8 cellular contexts compared by ENCODE assay signal in the genomic region with DNA sequence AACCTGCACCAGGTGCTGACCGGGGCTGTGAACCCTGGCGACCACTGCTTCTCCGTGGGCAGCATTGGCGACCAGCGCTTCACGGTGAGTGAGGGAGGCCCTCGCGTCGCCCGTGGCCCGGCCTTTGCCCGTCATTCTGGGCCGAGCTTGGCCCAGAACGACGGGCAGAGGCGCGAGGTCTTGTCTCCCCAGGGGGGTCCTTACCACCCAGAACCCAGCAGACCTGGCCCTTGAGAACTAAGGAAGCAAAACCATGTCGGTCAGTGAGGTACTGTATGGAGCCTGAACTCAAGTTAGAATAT. TPM values are rescaled to one million over a fixed set of nuclear protein-coding genes. Genes with fewer than 3 reads are reported as not detected.
A peak's percentile ranks its signal among the peaks of the same experiment; 100 is the strongest.
DNase-seq lines count a peak whose midpoint lies in the region; ATAC-seq and TF ChIP-seq lines count a peak whose summit lies in the region.

No MANE protein-coding gene starts in this region.

- intact Hi-C loops in dendritic cell treated with granulocyte-macrophage colony-stimulating factor and Interleukin-4, amounts not matched to agents 40 ng/mL and 50 ng/mL, for 4 days (cut with micrococcal nuclease): loop anchor here (5.0 kb wide), 4 partner anchors 49 to 341 kb away; partner anchors contain the start of gene DTWD2

- peak overlapping the region; percentile 98 for H3K4me3 ChIP-seq in AG10803 (ENCODE audit: low read length)
- H3K4me3 ChIP-seq in Karpas-422 (ENCODE audit: low read length): peak overlapping the region; percentile 86
- peak overlapping the region; percentile 81 to 98 for H3K4me3 ChIP-seq in muscle layer of duodenum (ENCODE audit: low read depth in 1 of 2, low read length in 2 of 2)

- peak; percentile 2 for ATAC-seq in GM19438 (IDR thresholded peaks at IDR 0.05; ENCODE audit: low read depth, unreplicated experiment)

- peak overlapping the region; percentile 93 for H3K4me2 ChIP-seq in Karpas-422 (ENCODE audit: low read depth, low read length, poor library complexity, severe bottlenecking)

- peak overlapping the region; percentile 84 for H3K9ac ChIP-seq in Karpas-422 (ENCODE audit: low read length)

- H3K27ac ChIP-seq in Karpas-422 (ENCODE audit: low read length) (peak overlapping the region; percentile 88), muscle layer of duodenum (ENCODE audit: low read length) (peak overlapping the region; percentile 99)

- peak overlapping the region; percentile 89 for H3K4me3 Mint-ChIP-seq in dendritic cell treated with granulocyte-macrophage colony-stimulating factor and Interleukin-4, amounts not matched to agents 40 ng/mL and 50 ng/mL, for 4 days

- peaks cover 25% of the 10 kb centered on the region for H3K36me3 Mint-ChIP-seq in dendritic cell treated with granulocyte-macrophage colony-stimulating factor and Interleukin-4, amounts not matched to agents 40 ng/mL and 50 ng/mL, for 4 days (ENCODE audit: low read depth)

- peak overlapping the region; percentile 97 for H3K27ac Mint-ChIP-seq in dendritic cell treated with granulocyte-macrophage colony-stimulating factor and Interleukin-4, amounts not matched to agents 40 ng/mL and 50 ng/mL, for 4 days

- no peaks in the 10 kb centered on the region for H3K27me3 Mint-ChIP-seq in dendritic cell treated with granulocyte-macrophage colony-stimulating factor and Interleukin-4, amounts not matched to agents 40 ng/mL and 50 ng/mL, for 4 days

- peak; percentile 16 for DNase-seq in AG10803 (ENCODE audit: low read depth)
- DNase-seq in Karpas-422: peak; percentile 67
- no peak for DNase-seq in DMS79 treated with DMSO at 0.1 percent for 48 hours (lab: John Stamatoyannopoulos, UW)
- no peak for DNase-seq in NCI-H2196 treated with DMSO at 0.1 percent for 48 hours (lab: John Stamatoyannopoulos, UW; ENCODE audit: unreplicated experiment)
- DNase-seq in GM20000 (ENCODE audit: low spot score): no peak

- H3K4me1 Mint-ChIP-seq in dendritic cell treated with granulocyte-macrophage colony-stimulating factor and Interleukin-4, amounts not matched to agents 40 ng/mL and 50 ng/mL, for 4 days (ENCODE audit: low read depth): peaks cover 47% of the 10 kb centered on the region

- H3K4me1 ChIP-seq in Karpas-422 (ENCODE audit: low read length) (peaks cover 50% of the 10 kb centered on the region), muscle layer of duodenum (ENCODE audit: control insufficient read depth in 1 of 2, insufficient read depth in 2 of 2, low read length in 2 of 2) (peaks cover 8 to 30% of the 10 kb centered on the region in 2 donors)

- no peaks in the 10 kb centered on the region for H3K9me3 Mint-ChIP-seq in dendritic cell treated with granulocyte-macrophage colony-stimulating factor and Interleukin-4, amounts not matched to agents 40 ng/mL and 50 ng/mL, for 4 days

- TF ChIP-seq CTCF in AG10803 (conservative IDR thresholded peaks at IDR 0.05; ENCODE audit: low read length): no peak
- TF ChIP-seq CTCF in GM20000 (IDR thresholded peaks at IDR 0.05; ENCODE audit: extremely low read depth, missing control alignments): no peak

- no peaks in the 10 kb centered on the region for H4K20me1 ChIP-seq in Karpas-422 (ENCODE audit: insufficient read depth, low read depth, low read length)

- H3K9me3 ChIP-seq in Karpas-422 (ENCODE audit: low read length): no peaks in the 10 kb centered on the region
- no peaks in the 10 kb centered on the region for H3K9me3 ChIP-seq in muscle layer of duodenum (ENCODE audit: control insufficient read depth in 1 of 2, low read length in 2 of 2)

- peak overlapping the region; percentile 31; the same call in 1 of the 2 replicates for H2AFZ ChIP-seq in Karpas-422 (ENCODE audit: low read length)

- no peaks in the 10 kb centered on the region for H3K9me2 ChIP-seq in Karpas-422 (replicated peaks; ENCODE audit: insufficient read depth, low read length)

- H3K79me2 ChIP-seq in Karpas-422 (ENCODE audit: low read length): peaks cover 44% of the 10 kb centered on the region

- no peaks in the 10 kb centered on the region for H3K36me3 ChIP-seq in Karpas-422 (ENCODE audit: insufficient read depth, low read length)
- no peaks in the 10 kb centered on the region for H3K36me3 ChIP-seq in muscle layer of duodenum (ENCODE audit: control insufficient read depth in 1 of 2, insufficient read depth in 2 of 2, low read length in 2 of 2)

- H3K27me3 ChIP-seq in Karpas-422 (ENCODE audit: low read length) (no peaks in the 10 kb centered on the region), muscle layer of duodenum (ENCODE audit: low read depth, low read length) (no peaks in the 10 kb centered on the region)

RNA-seq across cellular contexts. Expression of gene DMXL1, which starts 0.6 kb away (rescaled TPM):
- total RNA-seq in Karpas-422 (2014; rRNA removed; shearing (Covaris generic); ENCODE audit: low replicate concordance): 37.6 and 107 TPM in 2 replicates

Comparison
In these comparisons a context has a peak if more than half of its experiments do, and no peak if none do; other contexts are left out.
1. DNase-seq: peak in AG10803 (single experiment) and Karpas-422 (single experiment); none in DMS79 treated with DMSO at 0.1 percent for 48 hours (single experiment), NCI-H2196 treated with DMSO at 0.1 percent for 48 hours (single experiment) and GM20000 (single experiment).
2. Peak in every context shown above with its lines, with median percentiles within 50 percentile points of each other: H3K4me3 ChIP-seq.